ENCODE assay signal across 9 cellular contexts in genomic region chr9:108850293-108850897, GRCh38. TPM values are rescaled to one million over a fixed set of nuclear protein-coding genes. Genes with fewer than 3 reads are reported as not detected.
DNase-seq lines count a peak whose midpoint lies in the region; ATAC-seq and TF ChIP-seq lines count a peak whose summit lies in the region.
"Had no signal": no experiment of that assay in that cellular context is flagged by ENCODE, and none has a peak within 500 bp of the region (broad histone marks: within the 10 kb centered on the region; RNA-seq: fewer than 3 reads in every experiment).

No MANE protein-coding gene starts in this region.

- no peaks in the 10 kb centered on the region for H3K27me3 ChIP-seq in BE2C
- H3K27me3 ChIP-seq in hepatocyte: no peaks in the 10 kb centered on the region

- ATAC-seq in GM21786 (IDR thresholded peaks at IDR 0.05; ENCODE audit: unreplicated experiment) (peak; percentile 50), HG03175 (IDR thresholded peaks at IDR 0.05; ENCODE audit: unreplicated experiment) (no peak), GM21717 (IDR thresholded peaks at IDR 0.05; ENCODE audit: unreplicated experiment) (no peak)
- ATAC-seq: stimulated activated naive CD8-positive, alpha-beta T cell treated with anti-CD3 and anti-CD28 coated beads, Interleukin-15, Interleukin-2, amounts not matched to agents 100 U/mL and 50 U/mL, for 24 hours had no signal

- TF ChIP-seq CTCF in BE2C (IDR thresholded peaks at IDR 0.05; ENCODE audit: low read depth, low read length): peak; percentile 32; the same call in 1 of the 2 replicates
- peak; percentile 52 for TF ChIP-seq CTCF in hepatocyte (IDR thresholded peaks at IDR 0.05; ENCODE audit: poor library complexity)

- DNase-seq in BE2C (no peak), SW480 (ENCODE audit: low spot score) (peak; percentile 35), hepatocyte (ENCODE audit: low spot score) (peak; percentile 37), NCI-H2171 (lab: John Stamatoyannopoulos, UW) (no peak)
- DNase-seq in activated naive CD4-positive, alpha-beta T cell treated with anti-CD3 and anti-CD28 coated beads, Interleukin-2, amount 50 U/mL, for 16 hours: no peak
- DNase-seq: stimulated activated naive CD8-positive, alpha-beta T cell treated with anti-CD3 and anti-CD28 coated beads, Interleukin-15, Interleukin-2, amounts not matched to agents 100 U/mL and 50 U/mL, for 24 hours had no signal

- H3K9me2 ChIP-seq in hepatocyte (replicated peaks; ENCODE audit: insufficient read depth): no peaks in the 10 kb centered on the region

- H3K4me3 ChIP-seq in BE2C (ENCODE audit: low read depth, low read length) (no peak overlapping the region), hepatocyte (no peak overlapping the region)

- H4K20me1 ChIP-seq in hepatocyte (ENCODE audit: insufficient read depth, poor library complexity, severe bottlenecking): no peaks in the 10 kb centered on the region

- no peak overlapping the region for H3K4me2 ChIP-seq in hepatocyte

- H3K4me1 ChIP-seq in BE2C: no peaks in the 10 kb centered on the region
- H3K4me1 ChIP-seq in hepatocyte (ENCODE audit: insufficient read depth): peaks cover 4% of the 10 kb centered on the region

- no peak overlapping the region for H2AFZ ChIP-seq in hepatocyte

- 98% methylated on average over 3 of the region's 3 CpGs for WGBS in hepatocyte (ENCODE audit: low lambda C conversion rate, missing lambda C conversion rate)

- H3K36me3 ChIP-seq in BE2C (no peaks in the 10 kb centered on the region), hepatocyte (replicated peaks; ENCODE audit: insufficient read depth, low read depth) (no peaks in the 10 kb centered on the region)

- H3K27ac ChIP-seq in hepatocyte: no peak overlapping the region

- H3K79me2 ChIP-seq in hepatocyte: no peaks in the 10 kb centered on the region

- H3K9me3 ChIP-seq in BE2C: no peaks in the 10 kb centered on the region
- no peaks in the 10 kb centered on the region for H3K9me3 ChIP-seq in hepatocyte (ENCODE audit: low read depth)

RNA-seq across cellular contexts. Expression of gene ACTL7B, which starts 5.4 kb away (rescaled TPM):
- not detected for polyA plus RNA-seq in BE2C (2012; ENCODE audit: insufficient read depth, insufficient read length, low read depth)
- not detected in 2 replicates for total RNA-seq in hepatocyte
- not detected in 2 replicates for polyA plus RNA-seq in hepatocyte

RNA-seq across cellular contexts. Expression of gene ACTL7A, which starts 11.7 kb away (rescaled TPM):
- not detected for polyA plus RNA-seq in BE2C (2012; ENCODE audit: insufficient read depth, insufficient read length, low read depth)
- total RNA-seq in hepatocyte: not detected in 2 replicates
- not detected in 2 replicates for polyA plus RNA-seq in hepatocyte

Comparison
In these comparisons a context has a peak if more than half of its experiments do, and no peak if none do; other contexts are left out.
1. DNase-seq: peak in SW480 (single experiment) and hepatocyte (single experiment); none in BE2C (single experiment), activated naive CD4-positive, alpha-beta T cell treated with anti-CD3 and anti-CD28 coated beads, Interleukin-2, amount 50 U/mL, for 16 hours (single experiment) and NCI-H2171 (single experiment).